Comparison of ENCODE assay signal across 8 cellular contexts in the genomic region with DNA sequence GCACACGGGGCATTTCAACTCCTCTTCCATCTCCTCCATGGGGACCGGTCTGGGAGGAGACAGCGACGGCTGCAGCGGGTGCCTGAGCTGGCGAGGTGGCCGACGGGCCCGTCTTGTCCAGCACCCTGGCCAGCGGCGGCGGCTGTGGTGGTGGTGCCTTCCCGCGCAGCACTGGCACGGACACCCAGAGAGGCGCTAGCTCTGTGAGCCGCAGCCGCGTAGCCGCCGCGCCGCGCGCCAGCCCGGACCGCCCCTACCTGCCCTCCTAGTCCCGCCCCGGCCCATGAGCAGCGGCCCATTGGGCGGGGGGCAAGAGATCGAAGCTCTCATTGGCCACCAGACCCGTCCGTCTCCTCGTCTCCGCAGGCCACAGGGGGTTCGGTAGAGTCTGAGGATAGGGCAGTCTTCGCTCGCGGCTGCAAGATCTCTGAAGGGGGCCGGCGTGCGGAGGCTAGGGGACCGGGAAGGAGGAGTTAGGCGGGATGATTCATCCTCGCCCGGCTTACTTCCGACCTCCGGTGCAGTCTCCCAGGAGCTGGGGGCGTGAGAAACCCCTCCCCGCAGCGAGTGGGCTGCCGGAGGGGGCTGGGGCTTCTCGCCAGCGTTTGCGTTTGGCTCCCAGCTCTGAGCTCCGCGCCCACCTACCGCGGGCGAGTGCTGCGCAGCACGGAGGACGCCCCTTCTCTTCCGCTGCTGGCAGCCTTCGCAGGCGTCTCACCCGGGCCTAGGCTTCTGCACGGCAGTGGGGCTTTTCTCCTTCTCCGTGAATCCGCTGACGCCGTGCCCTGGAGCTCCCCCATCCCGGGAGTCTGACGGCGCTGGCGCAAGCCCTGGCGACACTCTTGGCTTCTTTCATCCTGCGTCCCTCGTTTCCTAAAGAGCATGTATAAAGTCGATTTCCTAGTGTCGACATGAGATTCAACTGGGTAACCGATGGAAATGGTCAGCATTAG. TPM values are rescaled to one million over a fixed set of nuclear protein-coding genes. Genes with fewer than 3 reads are reported as not detected.
DNase-seq lines count a peak whose midpoint lies in the region; ATAC-seq and TF ChIP-seq lines count a peak whose summit lies in the region.

TRIM9 (minus strand) TSS at position 205 of the 953 bp plus-strand sequence; CDS start at position 39, 166 bp downstream.

- H2AFZ ChIP-seq in ACC112 (ENCODE audit: low read length, unreplicated experiment) (peak within 1 kb of the TSS; percentile 98), smooth muscle cell (ENCODE audit: low read depth) (peak within 1 kb of the TSS; percentile 92)

- H4K20me1 ChIP-seq in smooth muscle cell (ENCODE audit: low read depth), result no peaks in the 10 kb centered on the region

- H3K4me1 ChIP-seq in ACC112 (ENCODE audit: control insufficient read depth, insufficient read depth, low read length, unreplicated experiment), result peaks cover 15% of the 10 kb centered on the region
- peaks cover 10% of the 10 kb centered on the region for H3K4me1 ChIP-seq in smooth muscle cell (ENCODE audit: low read depth)

- DNase-seq in NCI-H2227 treated with DMSO at 0.1 percent for 48 hours (lab: John Stamatoyannopoulos, UW), result peak; percentile 98
- peak; percentile 53 to 75 (median 68) for DNase-seq in activated CD4-positive, CD25-positive, alpha-beta regulatory T cell (lab: John Stamatoyannopoulos, UW)
- peak; percentile 87 for DNase-seq in central memory CD4-positive, alpha-beta T cell
- DNase-seq in inferior parietal cortex (ENCODE audit: extremely low spot score), result peak; percentile 97
- DNase-seq in smooth muscle cell (lab: John Stamatoyannopoulos, UW; ENCODE audit: unreplicated experiment), result peak; percentile 77

- whole genome bisulfite sequencing in smooth muscle cell (ENCODE audit: low lambda C conversion rate), result 1% methylated on average over 83 of the region's 83 CpGs

- H3K9me3 ChIP-seq in smooth muscle cell (replicated peaks; ENCODE audit: low read depth), result no peaks in the 10 kb centered on the region

- no peak for TF ChIP-seq CTCF in smooth muscle cell (IDR thresholded peaks at IDR 0.05; ENCODE audit: borderline replicate concordance, insufficient read depth, poor library complexity, severe bottlenecking)

- H3K4me2 ChIP-seq in smooth muscle cell, result peak within 1 kb of the TSS; percentile 82

- H3F3A ChIP-seq in smooth muscle cell (ENCODE audit: low read depth), result peaks cover 4% of the 10 kb centered on the region

- peak within 1 kb of the TSS; percentile 52 for H3K9ac ChIP-seq in smooth muscle cell (ENCODE audit: low read depth)

- H3K27me3 ChIP-seq in ACC112 (ENCODE audit: insufficient read depth, low read length), result peaks cover 14% of the 10 kb centered on the region; the same call in 1 of the 2 replicates
- H3K27me3 ChIP-seq in smooth muscle cell (ENCODE audit: low read depth), result peaks cover 44% of the 10 kb centered on the region

- ATAC-seq in GM19023 (IDR thresholded peaks at IDR 0.05; ENCODE audit: unreplicated experiment) (peak; percentile 100), HG03196 (IDR thresholded peaks at IDR 0.05; ENCODE audit: unreplicated experiment) (peak; percentile 97)

- H3K36me3 ChIP-seq in ACC112 (ENCODE audit: insufficient read depth, low read length) (no peaks in the 10 kb centered on the region), smooth muscle cell (ENCODE audit: low read depth) (no peaks in the 10 kb centered on the region)

- H3K27ac ChIP-seq in ACC112 (ENCODE audit: low read depth, low read length), result peak within 1 kb of the TSS; percentile 86
- peak within 1 kb of the TSS; percentile 58 for H3K27ac ChIP-seq in smooth muscle cell (ENCODE audit: low read depth)

- H3K4me3 ChIP-seq in ACC112 (ENCODE audit: low read depth, low read length) (peak within 1 kb of the TSS; percentile 81), smooth muscle cell (peak within 1 kb of the TSS; percentile 59)

- H3K79me2 ChIP-seq in ACC112 (ENCODE audit: control insufficient read depth, insufficient read depth, low read length, unreplicated experiment) (no peaks in the 10 kb centered on the region), smooth muscle cell (ENCODE audit: low read depth) (no peaks in the 10 kb centered on the region)

RNA-seq across cellular contexts. Expression of gene TRIM9, which starts in this region (rescaled TPM):
- total RNA-seq in smooth muscle cell, result 1.3 and 1.5 TPM in 2 replicates
- polyA plus RNA-seq in smooth muscle cell, result 0.19 and 0.57 TPM in 2 replicates

Comparison
In these comparisons a context has a peak if more than half of its experiments do, and no peak if none do; other contexts are left out.
1. Peak in every context shown above with its lines: DNase-seq, ATAC-seq, H3K4me3 ChIP-seq and H3K27ac ChIP-seq.